21 cellular contexts compared by ENCODE assay signal in genomic region chr2:234038076-234038802, GRCh38. TPM values are rescaled to one million over a fixed set of nuclear protein-coding genes. Genes with fewer than 3 reads are reported as not detected.
DNase-seq lines count a peak whose midpoint lies in the region; FAIRE-seq and TF ChIP-seq lines count a peak whose summit lies in the region.
"Had no signal": no experiment of that assay in that cellular context is flagged by ENCODE, and none has a peak within 500 bp of the region (broad histone marks: within the 10 kb centered on the region; RNA-seq: fewer than 3 reads in every experiment).

No MANE protein-coding gene starts in this region.

- H3K36me3 ChIP-seq in astrocyte (ENCODE audit: insufficient read depth, low read length) (no peaks in the 10 kb centered on the region), liver (ENCODE audit: control insufficient read depth in 4 of 4, insufficient read depth in 3 of 4, low read depth in 1 of 4, low read length in 3 of 4) (no peaks in the 10 kb centered on the region), small intestine (ENCODE audit: control insufficient read depth in 2 of 2, insufficient read depth in 2 of 2, low read length in 2 of 2) (no peaks in the 10 kb centered on the region)

- H3K36me3 Mint-ChIP-seq in astrocyte (ENCODE audit: low read depth, unreplicated experiment), result peaks cover 2% of the 10 kb centered on the region

- H3K4me3 ChIP-seq in astrocyte (ENCODE audit: insufficient read depth, low read depth, low read length) (no peak overlapping the region), liver (ENCODE audit: low read depth in 1 of 3, low read length in 3 of 3) (no peak overlapping the region), small intestine (ENCODE audit: low read depth in 1 of 2, low read length in 2 of 2) (no peak overlapping the region)
- H3K4me3 ChIP-seq: BLaER1 treated with 17β-estradiol and CSF1 and Interleukin-3, amounts not matched to agents 10 nM and 100 nM had no signal

- H3K27ac ChIP-seq in astrocyte (ENCODE audit: low read depth, low read length) (no peak overlapping the region), liver (ENCODE audit: low read depth in 1 of 2, low read length in 2 of 2) (no peak overlapping the region), small intestine (ENCODE audit: low read depth in 1 of 2, low read length in 1 of 2) (no peak overlapping the region)
- H3K27ac ChIP-seq: BLaER1 treated with 17β-estradiol and CSF1 and Interleukin-3, amounts not matched to agents 10 nM and 100 nM had no signal

- H3K9me3 ChIP-seq in astrocyte (ENCODE audit: insufficient read depth, low read depth, low read length) (no peaks in the 10 kb centered on the region), liver (ENCODE audit: control insufficient read depth in 4 of 4, low read length in 3 of 4) (peaks cover 0 to 2% (median under 1%) of the 10 kb centered on the region in 4 donors), small intestine (ENCODE audit: control insufficient read depth, low read depth) (no peaks in the 10 kb centered on the region)

- H3K27me3 ChIP-seq in astrocyte (ENCODE audit: insufficient read depth, low read length) (peaks cover 6% of the 10 kb centered on the region), liver (ENCODE audit: control insufficient read depth in 4 of 4, insufficient read depth in 4 of 4, low read length in 3 of 4) (no peaks in the 10 kb centered on the region), small intestine (ENCODE audit: control insufficient read depth in 2 of 2, insufficient read depth in 2 of 2, low read length in 2 of 2) (no peaks in the 10 kb centered on the region)
- H3K27me3 ChIP-seq: BLaER1 treated with 17β-estradiol and CSF1 and Interleukin-3, amounts not matched to agents 10 nM and 100 nM had no signal

- H2AFZ ChIP-seq in astrocyte (ENCODE audit: low read depth, low read length), result no peak overlapping the region

- no peak for TF ChIP-seq CTCF in astrocyte (IDR thresholded peaks at IDR 0.05; ENCODE audit: insufficient read depth, low read depth, low read length)
- TF ChIP-seq CTCF in liver (IDR thresholded peaks at IDR 0.05; ENCODE audit: low read depth, low read length, missing input control), result no peak

- H3K9me3 Mint-ChIP-seq in astrocyte (ENCODE audit: unreplicated experiment), result peaks cover 11% of the 10 kb centered on the region

- WGBS in liver, result 62% methylated on average over 2 of the region's 2 CpGs
- 63 to 85% (median 77%) methylated on average over 2 of the region's 2 CpGs for WGBS in small intestine, 3 donors

- H4K20me1 ChIP-seq in astrocyte (ENCODE audit: insufficient read depth, low read length), result no peaks in the 10 kb centered on the region
- H4K20me1 ChIP-seq: BLaER1 treated with 17β-estradiol and CSF1 and Interleukin-3, amounts not matched to agents 10 nM and 100 nM had no signal

- FAIRE-seq in astrocyte (lab: Jason Lieb, UNC) (peak; percentile 5), small intestine (lab: Jason Lieb, UNC) (peak; percentile 73)
- FAIRE-seq: H1 had no signal

- TF ChIP-seq RAD21 in liver (IDR thresholded peaks at IDR 0.05), result no peak

- H3K4me1 ChIP-seq in astrocyte (ENCODE audit: insufficient read depth, low read length) (no peaks in the 10 kb centered on the region), liver (ENCODE audit: control insufficient read depth in 4 of 4, insufficient read depth in 4 of 4, low read length in 3 of 4) (no peaks in the 10 kb centered on the region), small intestine (ENCODE audit: control insufficient read depth in 2 of 2, insufficient read depth in 1 of 2, low read depth in 1 of 2, low read length in 1 of 2) (no peaks in the 10 kb centered on the region)
- H3K4me1 ChIP-seq: BLaER1 treated with 17β-estradiol and CSF1 and Interleukin-3, amounts not matched to agents 10 nM and 100 nM had no signal

- no peaks in the 10 kb centered on the region for H3K79me2 ChIP-seq in astrocyte (ENCODE audit: insufficient read depth, low read length)

- H3K4me2 ChIP-seq in astrocyte (ENCODE audit: low read length), result no peak overlapping the region
- H3K4me2 ChIP-seq: BLaER1 treated with 17β-estradiol and CSF1 and Interleukin-3, amounts not matched to agents 10 nM and 100 nM had no signal

- H3K9ac ChIP-seq in astrocyte (ENCODE audit: low read length) (no peak overlapping the region), liver (ENCODE audit: low read depth in 1 of 2, low read length in 2 of 2) (no peak overlapping the region)
- H3K9ac ChIP-seq: BLaER1 treated with 17β-estradiol and CSF1 and Interleukin-3, amounts not matched to agents 10 nM and 100 nM had no signal

- no peak overlapping the region for H3K4me3 Mint-ChIP-seq in astrocyte (ENCODE audit: unreplicated experiment)
- H3K4me3 Mint-ChIP-seq: CD8-positive, alpha-beta memory T cell had no signal

- H3K4me1 Mint-ChIP-seq in astrocyte (ENCODE audit: low read depth, unreplicated experiment), result no peaks in the 10 kb centered on the region

- DNase-seq in astrocyte (ENCODE audit: low read depth) (peak; percentile 27), fibroblast of gingiva (ENCODE audit: low read depth) (peak; percentile 52), small intestine (no peak), CD1c-positive myeloid dendritic cell (ENCODE audit: extremely low spot score) (no peak), head of caudate nucleus (no peak), NOMO-1 treated with DMSO at 0.1 percent for 48 hours (lab: John Stamatoyannopoulos, UW; ENCODE audit: unreplicated experiment) (no peak)
- DNase-seq: CD8-positive, alpha-beta memory T cell; DMS79; KBM-7; NCI-H1105 treated with DMSO at 0.1 percent for 48 hours; NCI-H187; NCI-H2107; NCI-H2227 treated with DMSO at 0.1 percent for 48 hours; NCI-H510A treated with DMSO at 0.1 percent for 48 hours; NCI-H774; SHP77 had no signal

- H3K27me3 Mint-ChIP-seq in astrocyte (ENCODE audit: low read depth, unreplicated experiment), result no peaks in the 10 kb centered on the region
- H3K27me3 Mint-ChIP-seq: CD8-positive, alpha-beta memory T cell had no signal

- H3K27ac Mint-ChIP-seq in astrocyte (ENCODE audit: unreplicated experiment), result no peak overlapping the region
- H3K27ac Mint-ChIP-seq: CD8-positive, alpha-beta memory T cell had no signal

- intact Hi-C loops in head of caudate nucleus (cut with DNase I), result no loop called here

TF ChIP-seq in liver, 16 proteins besides CTCF, POLR2A, EP300 and RAD21:
- no peak for TF ChIP-seq ZBTB33 (IDR thresholded peaks at IDR 0.05)
- TF ChIP-seq TAF1 (conservative IDR thresholded peaks at IDR 0.05), result no peak
- TF ChIP-seq, protein P1, sequence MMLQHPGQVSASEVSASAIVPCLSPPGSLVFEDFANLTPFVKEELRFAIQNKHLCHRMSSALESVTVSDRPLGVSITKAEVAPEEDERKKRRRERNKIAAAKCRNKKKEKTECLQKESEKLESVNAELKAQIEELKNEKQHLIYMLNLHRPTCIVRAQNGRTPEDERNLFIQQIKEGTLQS (IDR thresholded peaks at IDR 0.05), result peak; percentile 57
TF ChIP-seq in liver: peak in this region for 1.

RNA-seq across cellular contexts. Expression of gene SPP2, which starts 12.3 kb away (rescaled TPM):
- total RNA-seq in astrocyte, result not detected in 2 replicates
- 100 to 1,000 TPM in 1 of 2 donors, 10 to 100 TPM in 1; 76.7 to 208 TPM for total RNA-seq in liver
- polyA plus RNA-seq in liver, result 100 to 1,000 TPM in 1 of 2 donors, 10 to 100 TPM in 1; 86.8 to 584 TPM
- not detected for polyA plus RNA-seq in small intestine
- total RNA-seq: A673; CD8-positive, alpha-beta memory T cell; H1; RPMI7951 had no signal
- polyA plus RNA-seq: CD8-positive, alpha-beta memory T cell; H1 had no signal

Comparison
In these comparisons a context has a peak if more than half of its experiments do, and no peak if none do; other contexts are left out.
1. DNase-seq: peak in astrocyte (single experiment) and fibroblast of gingiva (single experiment); none in small intestine (single experiment), CD1c-positive myeloid dendritic cell (single experiment), head of caudate nucleus (0 of 42) and NOMO-1 treated with DMSO at 0.1 percent for 48 hours (single experiment).
2. RNA of gene SPP2, which starts 12.3 kb away (total RNA-seq): 76.7 to 208 TPM in liver; not detected in astrocyte; every median in the first group is over 10 times any median in the second.